Comparison of ENCODE assay signal across 11 cellular contexts in genomic region chr19:18049390-18049789, GRCh38. TPM values are rescaled to one million over a fixed set of nuclear protein-coding genes. Genes with fewer than 3 reads are reported as not detected.
DNase-seq lines count a peak whose midpoint lies in the region; ATAC-seq and TF ChIP-seq lines count a peak whose summit lies in the region.
"Had no signal": no experiment of that assay in that cellular context is flagged by ENCODE, and none has a peak within 500 bp of the region (broad histone marks: within the 10 kb centered on the region; RNA-seq: fewer than 3 reads in every experiment).

No MANE protein-coding gene starts in this region.

- no peaks in the 10 kb centered on the region for H3K27me3 ChIP-seq in CD8-positive, alpha-beta T cell (ENCODE audit: insufficient read depth, low read length)
- H3K27me3 ChIP-seq in right cardiac atrium (ENCODE audit: control insufficient read depth, insufficient read depth), result no peaks in the 10 kb centered on the region
- H3K27me3 ChIP-seq in sigmoid colon, result no peaks in the 10 kb centered on the region
- H3K27me3 ChIP-seq: MG63 had no signal

- no peak overlapping the region for H3K4me3 ChIP-seq in CD8-positive, alpha-beta T cell (ENCODE audit: low read depth, low read length)
- no peak overlapping the region for H3K4me3 ChIP-seq in right cardiac atrium (ENCODE audit: low read length)
- no peak overlapping the region for H3K4me3 ChIP-seq in sigmoid colon
- H3K4me3 ChIP-seq: MG63 had no signal

- no peak for DNase-seq in CD8-positive, alpha-beta T cell
- peak; percentile 63 for DNase-seq in astrocyte of the hippocampus (ENCODE audit: low read depth, low spot score)
- peak; percentile 97 to 99 (median 98) for DNase-seq in right cardiac atrium
- DNase-seq in sigmoid colon, result peak; percentile 92
- DNase-seq in cerebellar nuclear complex (lab: John Stamatoyannopoulos, UW), result no peak
- DNase-seq in stimulated activated naive CD4-positive, alpha-beta T cell treated with Interleukin-2 at 50 U/mL for 16 hours (lab: John Stamatoyannopoulos, UW), result no peak
- no peak for DNase-seq in GF-D8 (lab: John Stamatoyannopoulos, UW)
- DNase-seq: MG63, SK-N-SH had no signal

- intact Hi-C loops in CD8-positive, alpha-beta T cell (cut with DNase I, micrococcal nuclease), result no loop called here
- intact Hi-C loops in right cardiac atrium (cut with DNase I), result no loop called here
- intact Hi-C loops in sigmoid colon (cut with DNase I), result no loop called here

- H3K27me3 Mint-ChIP-seq in CD8-positive, alpha-beta T cell (ENCODE audit: low read depth), result no peaks in the 10 kb centered on the region

- 19% methylated on average over 10 of the region's 10 CpGs for WGBS in right cardiac atrium
- 26 to 65% methylated on average over 10 of the region's 10 CpGs for WGBS in sigmoid colon, 2 donors

- no peaks in the 10 kb centered on the region for H3K36me3 Mint-ChIP-seq in CD8-positive, alpha-beta T cell
- H3K36me3 Mint-ChIP-seq: CD14-positive monocyte had no signal

- ATAC-seq in CD8-positive, alpha-beta T cell, result no peak
- ATAC-seq in right cardiac atrium, result peak; percentile 94 to 95
- no peak for ATAC-seq in GM21526 (IDR thresholded peaks at IDR 0.05; ENCODE audit: low FRiP score, unreplicated experiment)

- peaks cover 26% of the 10 kb centered on the region for H3K4me1 ChIP-seq in CD8-positive, alpha-beta T cell (ENCODE audit: insufficient read depth, low read length)
- peaks cover 10% of the 10 kb centered on the region for H3K4me1 ChIP-seq in right cardiac atrium (ENCODE audit: control insufficient read depth, insufficient read depth, low read length)
- H3K4me1 ChIP-seq in sigmoid colon, result peaks cover 0 to 36% (median 24%) of the 10 kb centered on the region in 4 donors

- peak overlapping the region; percentile 13 for H3K27ac Mint-ChIP-seq in CD8-positive, alpha-beta T cell

- no peaks in the 10 kb centered on the region for H3K9me3 ChIP-seq in CD8-positive, alpha-beta T cell (ENCODE audit: low read length)
- H3K9me3 ChIP-seq in right cardiac atrium (ENCODE audit: control insufficient read depth, low read length), result no peaks in the 10 kb centered on the region
- no peaks in the 10 kb centered on the region for H3K9me3 ChIP-seq in sigmoid colon
- H3K9me3 ChIP-seq: MG63, SK-N-SH had no signal

- no peak for TF ChIP-seq CTCF in CD8-positive, alpha-beta T cell (IDR thresholded peaks at IDR 0.05)
- no peak for TF ChIP-seq CTCF in sigmoid colon (IDR thresholded peaks at IDR 0.05)

- H3K27ac ChIP-seq in CD8-positive, alpha-beta T cell (ENCODE audit: low read depth, low read length), result no peak overlapping the region
- peak overlapping the region; percentile 71 for H3K27ac ChIP-seq in right cardiac atrium (ENCODE audit: low read length)
- H3K27ac ChIP-seq in sigmoid colon, result peak overlapping the region; percentile 45 to 79 (median 70)

- no peak overlapping the region for H3K4me3 Mint-ChIP-seq in CD8-positive, alpha-beta T cell

- CTCF ChIA-PET in CD8-positive, alpha-beta T cell (lab: Charles Lee), result interaction anchor here (1.1 to 1.2 kb wide), 2 partner anchors 9 to 42 kb away, joined by 3 to 7 read pairs; partner anchors contain the start of gene ARRDC2

- POLR2A ChIA-PET in CD8-positive, alpha-beta T cell (lab: Charles Lee), result interaction anchor here (1.0 kb wide), 1 partner anchor 25 kb away, joined by 4 read pairs; no protein-coding TSS in a partner anchor

- TF ChIP-seq EP300 in sigmoid colon (IDR thresholded peaks at IDR 0.05), result peak in 2 of 4 donors; percentile 32 to 81

- no peaks in the 10 kb centered on the region for H3K36me3 ChIP-seq in CD8-positive, alpha-beta T cell (ENCODE audit: insufficient read depth, low read length)
- no peaks in the 10 kb centered on the region for H3K36me3 ChIP-seq in sigmoid colon
- H3K36me3 ChIP-seq: MG63 had no signal

- no peak for TF ChIP-seq POLR2A in sigmoid colon (IDR thresholded peaks at IDR 0.05)

- H3K9me3 Mint-ChIP-seq in CD8-positive, alpha-beta T cell, result no peaks in the 10 kb centered on the region

- H3K4me1 Mint-ChIP-seq in CD8-positive, alpha-beta T cell (ENCODE audit: low read depth), result peaks cover 38% of the 10 kb centered on the region

RNA-seq across cellular contexts. Expression of gene IL12RB1, which starts 37.3 kb away (rescaled TPM):
- total RNA-seq in CD8-positive, alpha-beta T cell, result 10 to 100 TPM; 22.7 to 25.6 TPM
- total RNA-seq in right cardiac atrium, result 1 to 10 TPM in 2 of 4 donors, under 1 TPM in 2; 0.79 to 1.6 (median 0.97) TPM
- 0.32 TPM for polyA plus RNA-seq in right cardiac atrium
- total RNA-seq in sigmoid colon, result 1 to 10 TPM in 2 of 4 donors, under 1 TPM in 1, not detected in 1; 0.99 to 2.2 (median 1.4) TPM
- polyA plus RNA-seq in sigmoid colon, result 1 to 10 TPM; 1.8 to 6.0 (median 5.9) TPM

RNA-seq across cellular contexts. Expression of gene ARRDC2, which starts 41.4 kb away (rescaled TPM):
- 100 to 1,000 TPM; 288 to 303 TPM for total RNA-seq in CD8-positive, alpha-beta T cell
- total RNA-seq in right cardiac atrium (10 to 100 TPM; 14.2 to 20.5 (median 18.0) TPM), sigmoid colon (10 to 100 TPM; 34.5 to 54.2 (median 37.0) TPM)
- polyA plus RNA-seq in right cardiac atrium (24.7 TPM), sigmoid colon (10 to 100 TPM; 22.2 to 44.2 (median 36.5) TPM)

RNA-seq across cellular contexts. Expression of gene MAST3, which starts 48.2 kb away (rescaled TPM):
- 10 to 100 TPM; 13.7 to 15.2 TPM for total RNA-seq in CD8-positive, alpha-beta T cell
- total RNA-seq in right cardiac atrium, result 1 to 10 TPM; 5.1 to 6.9 (median 6.5) TPM
- polyA plus RNA-seq in right cardiac atrium, result 2.6 TPM
- 1 to 10 TPM; 2.6 to 6.9 (median 3.3) TPM for total RNA-seq in sigmoid colon
- polyA plus RNA-seq in sigmoid colon, result 10 to 100 TPM in 1 of 3 donors, 1 to 10 TPM in 2; 4.2 to 16.3 (median 5.3) TPM

Comparison
In these comparisons a context has a peak if more than half of its experiments do, and no peak if none do; other contexts are left out.
1. ATAC-seq: peak in right cardiac atrium (2 of 2); none in CD8-positive, alpha-beta T cell (single experiment) and GM21526 (single experiment).
2. DNase-seq: peak in astrocyte of the hippocampus (single experiment), right cardiac atrium (3 of 3) and sigmoid colon (single experiment); none in CD8-positive, alpha-beta T cell (0 of 7), cerebellar nuclear complex (0 of 2), stimulated activated naive CD4-positive, alpha-beta T cell treated with Interleukin-2 at 50 U/mL for 16 hours (single experiment) and GF-D8 (single experiment).
3. RNA of gene IL12RB1, which starts 37.3 kb away (total RNA-seq): 22.7 to 25.6 TPM in CD8-positive, alpha-beta T cell; 0.99 to 2.2 TPM in sigmoid colon and 0.79 to 1.6 TPM in right cardiac atrium; every median in the first group is over 4 times any median in the second.
4. RNA of gene ARRDC2, which starts 41.4 kb away (total RNA-seq): 288 to 303 TPM in CD8-positive, alpha-beta T cell; 34.5 to 54.2 TPM in sigmoid colon and 14.2 to 20.5 TPM in right cardiac atrium; every median in the first group is over 4 times any median in the second.